In the genomic region with DNA sequence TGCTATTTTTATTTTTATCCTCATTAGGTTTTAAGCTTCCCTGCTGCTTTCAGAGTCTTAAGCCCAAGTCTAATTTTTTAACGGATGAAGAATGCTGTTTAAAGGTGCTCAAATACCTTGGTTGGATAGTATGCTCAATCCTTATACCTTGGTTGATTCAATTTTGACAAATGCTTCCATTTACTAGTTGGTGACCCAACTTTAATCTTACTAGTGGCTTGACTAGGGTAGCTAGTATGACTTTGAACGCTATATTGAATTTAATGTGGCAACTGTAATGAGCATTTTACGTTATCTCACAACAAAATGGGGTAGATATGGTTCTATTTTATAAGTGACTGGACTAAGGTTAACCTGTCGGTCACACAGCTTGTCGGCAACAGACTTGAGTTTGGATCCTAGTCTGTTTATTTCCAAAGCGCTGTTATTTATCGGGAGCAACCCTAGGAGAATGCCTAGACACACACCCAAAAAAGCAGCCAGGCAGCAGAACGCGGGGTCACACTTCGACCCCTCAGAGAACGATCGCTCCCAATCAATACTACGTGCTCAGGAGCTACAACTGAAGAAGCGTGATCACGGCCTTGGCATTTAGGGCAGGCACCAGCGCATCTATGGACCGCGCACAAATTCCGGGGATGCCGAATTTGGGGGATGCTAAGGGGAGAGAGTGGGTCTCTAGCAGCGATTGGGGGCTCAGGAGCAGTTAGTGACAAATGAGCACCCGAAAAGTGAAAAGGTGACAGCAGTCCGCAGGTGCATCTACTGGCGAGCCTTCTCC, we compare ENCODE assay signal across 1 cellular context.
TF ChIP-seq lines count a peak whose summit lies in the region.

No MANE protein-coding gene starts in this region.

TF ChIP-seq in HCT116, 20 proteins besides CTCF, POLR2A, EP300 and RAD21:
- TF ChIP-seq, protein P1, sequence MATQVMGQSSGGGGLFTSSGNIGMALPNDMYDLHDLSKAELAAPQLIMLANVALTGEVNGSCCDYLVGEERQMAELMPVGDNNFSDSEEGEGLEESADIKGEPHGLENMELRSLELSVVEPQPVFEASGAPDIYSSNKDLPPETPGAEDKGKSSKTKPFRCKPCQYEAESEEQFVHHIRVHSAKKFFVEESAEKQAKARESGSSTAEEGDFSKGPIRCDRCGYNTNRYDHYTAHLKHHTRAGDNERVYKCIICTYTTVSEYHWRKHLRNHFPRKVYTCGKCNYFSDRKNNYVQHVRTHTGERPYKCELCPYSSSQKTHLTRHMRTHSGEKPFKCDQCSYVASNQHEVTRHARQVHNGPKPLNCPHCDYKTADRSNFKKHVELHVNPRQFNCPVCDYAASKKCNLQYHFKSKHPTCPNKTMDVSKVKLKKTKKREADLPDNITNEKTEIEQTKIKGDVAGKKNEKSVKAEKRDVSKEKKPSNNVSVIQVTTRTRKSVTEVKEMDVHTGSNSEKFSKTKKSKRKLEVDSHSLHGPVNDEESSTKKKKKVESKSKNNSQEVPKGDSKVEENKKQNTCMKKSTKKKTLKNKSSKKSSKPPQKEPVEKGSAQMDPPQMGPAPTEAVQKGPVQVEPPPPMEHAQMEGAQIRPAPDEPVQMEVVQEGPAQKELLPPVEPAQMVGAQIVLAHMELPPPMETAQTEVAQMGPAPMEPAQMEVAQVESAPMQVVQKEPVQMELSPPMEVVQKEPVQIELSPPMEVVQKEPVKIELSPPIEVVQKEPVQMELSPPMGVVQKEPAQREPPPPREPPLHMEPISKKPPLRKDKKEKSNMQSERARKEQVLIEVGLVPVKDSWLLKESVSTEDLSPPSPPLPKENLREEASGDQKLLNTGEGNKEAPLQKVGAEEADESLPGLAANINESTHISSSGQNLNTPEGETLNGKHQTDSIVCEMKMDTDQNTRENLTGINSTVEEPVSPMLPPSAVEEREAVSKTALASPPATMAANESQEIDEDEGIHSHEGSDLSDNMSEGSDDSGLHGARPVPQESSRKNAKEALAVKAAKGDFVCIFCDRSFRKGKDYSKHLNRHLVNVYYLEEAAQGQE (IDR thresholded peaks at IDR 0.05; ENCODE audit: low read depth), result no peak
- TF ChIP-seq SP1 (IDR thresholded peaks at IDR 0.05; ENCODE audit: low read depth) (no peak), YY1 (IDR thresholded peaks at IDR 0.05; ENCODE audit: extremely low read depth, insufficient replicate concordance, low read depth, low read length) (no peak), ZNF274 (IDR thresholded peaks at IDR 0.05; ENCODE audit: low read depth, low read length) (no peak)
TF ChIP-seq in HCT116: peak in this region for 0.
